23 cellular contexts compared by ENCODE assay signal in genomic region chrX:72536542-72536941, GRCh38. TPM values are rescaled to one million over a fixed set of nuclear protein-coding genes. Genes with fewer than 3 reads are reported as not detected.
DNase-seq lines count a peak whose midpoint lies in the region; ATAC-seq and TF ChIP-seq lines count a peak whose summit lies in the region.
"Had no signal": no experiment of that assay in that cellular context is flagged by ENCODE, and none has a peak within 500 bp of the region (broad histone marks: within the 10 kb centered on the region; RNA-seq: fewer than 3 reads in every experiment).

No MANE protein-coding gene starts in this region.

- H3K4me3 ChIP-seq in coronary artery (no peak overlapping the region), tibial artery (no peak overlapping the region), aorta (ENCODE audit: low read length in 2 of 2) (no peak overlapping the region)

- H3K36me3 ChIP-seq in tibial artery, result no peaks in the 10 kb centered on the region
- H3K36me3 ChIP-seq in aorta (ENCODE audit: control insufficient read depth in 1 of 2, insufficient read depth in 2 of 2, low read length in 1 of 2), result no peaks in the 10 kb centered on the region

- WGBS in aorta, 2 donors, result 26 to 27% methylated on average over 1 of the region's 1 CpG

- H3K4me1 ChIP-seq in tibial artery, result peaks cover 0 to 13% (median 0%) of the 10 kb centered on the region in 4 donors
- peaks cover 0 to 5% of the 10 kb centered on the region in 2 donors for H3K4me1 ChIP-seq in aorta (ENCODE audit: control insufficient read depth in 1 of 2, insufficient read depth in 2 of 2, low read length in 2 of 2)
- H3K4me1 ChIP-seq: parathyroid adenoma had no signal

- TF ChIP-seq CTCF in coronary artery (IDR thresholded peaks at IDR 0.05) (no peak), tibial artery (IDR thresholded peaks at IDR 0.05) (no peak)

- ATAC-seq in left lobe of liver, result peak; percentile 81
- ATAC-seq in aorta (ENCODE audit: low FRiP score), result no peak
- ATAC-seq in HG03135 (IDR thresholded peaks at IDR 0.05; ENCODE audit: unreplicated experiment), result no peak
- ATAC-seq: activated naive CD4-positive, alpha-beta T cell treated with anti-CD3 and anti-CD28 coated beads, Interleukin-2, amount 50 U/mL, for 72 hours; activated T-helper 17 cell treated with anti-CD3 and anti-CD28 coated beads, Interleukin-2, amount 50 U/mL, for 72 hours; CD8-positive, alpha-beta T cell; HepG2; WTC11 had no signal

- DNase-seq in NCI-H1105 treated with DMSO at 0.1 percent for 48 hours (lab: John Stamatoyannopoulos, UW), result peak; percentile 65
- DNase-seq in NCI-H1105 (lab: John Stamatoyannopoulos, UW), result no peak
- DNase-seq in coronary artery (ENCODE audit: low spot score), result no peak
- no peak for DNase-seq in left lobe of liver (ENCODE audit: low spot score)
- no peak for DNase-seq in tibial artery
- DNase-seq in COLO668 (lab: John Stamatoyannopoulos, UW; ENCODE audit: unreplicated experiment), result no peak
- DNase-seq in aorta, result no peak
- DNase-seq: 8988T; CD8-positive, alpha-beta T cell; H7; immature natural killer cell; NCI-H2029; NK-92 treated with Interleukin-12 subunit alpha and Interleukin-12 subunit beta, amount 100 ng/mL, for 24 hours; SIG-M5; stimulated activated CD8-positive, alpha-beta memory T cell treated with anti-CD3 and anti-CD28 coated beads, Interleukin-4, amount 100 ng/mL, for 48 hours; SW 1271; T1000 had no signal

- H3K27me3 ChIP-seq in tibial artery (no peaks in the 10 kb centered on the region), aorta (ENCODE audit: control insufficient read depth in 1 of 2, insufficient read depth in 2 of 2, low read length in 1 of 2) (no peaks in the 10 kb centered on the region)

- H3K9me3 ChIP-seq in tibial artery, result no peaks in the 10 kb centered on the region
- H3K9me3 ChIP-seq in aorta (ENCODE audit: control insufficient read depth, low read length), result no peaks in the 10 kb centered on the region

- intact Hi-C loops in tibial artery (cut with DNase I; ENCODE audit: low total_unique reads) (no loop called here), aorta (cut with DNase I) (loop anchor here in 1 of 2 donors (10.0 kb wide), 1 partner anchor 232 kb away; the partner anchor contains the start of gene CITED1)

- H3K27ac ChIP-seq in coronary artery (peak overlapping the region; percentile 30 to 52), tibial artery (peak overlapping the region; percentile 47 to 55), aorta (ENCODE audit: low read depth in 1 of 2, low read length in 2 of 2) (no peak overlapping the region)
- H3K27ac ChIP-seq: parathyroid adenoma had no signal

RNA-seq across cellular contexts. Expression of gene HDAC8, which starts 36.1 kb away (rescaled TPM):
- total RNA-seq in left lobe of liver, result 16.0 TPM
- 10 to 100 TPM; 40.0 to 46.4 TPM for total RNA-seq in aorta
- polyA plus RNA-seq in aorta, result 10 to 100 TPM; 16.8 to 24.5 TPM

Comparison
In these comparisons a context has a peak if more than half of its experiments do, and no peak if none do; other contexts are left out.
1. H3K27ac ChIP-seq: peak in coronary artery (2 of 2) and tibial artery (2 of 2); none in aorta (0 of 2).